In the genomic region with DNA sequence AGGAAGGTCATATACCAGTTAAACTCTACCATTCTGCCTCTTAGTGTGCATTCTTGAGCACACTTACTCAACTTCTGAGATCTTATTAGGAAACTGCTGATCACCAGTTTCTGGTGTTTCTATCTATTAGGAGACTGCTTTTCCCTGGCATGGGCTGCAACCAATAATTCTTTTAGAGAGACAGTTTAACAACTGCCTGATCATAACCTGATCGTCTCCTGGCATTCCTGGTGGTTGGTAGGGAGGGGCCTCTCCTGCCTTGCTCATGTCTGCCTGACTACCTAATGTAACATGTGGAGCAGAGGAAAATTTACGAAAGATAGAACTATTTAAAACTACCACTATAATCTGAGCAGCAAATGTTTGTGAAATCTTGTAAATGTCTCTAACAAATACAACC, we compare ENCODE assay signal across 2 cellular contexts.
TF ChIP-seq lines count a peak whose summit lies in the region.

No MANE protein-coding gene starts in this region.

TF ChIP-seq in GM23338, 12 proteins besides CTCF, POLR2A, EP300 and RAD21:
- TF ChIP-seq, protein P1, sequence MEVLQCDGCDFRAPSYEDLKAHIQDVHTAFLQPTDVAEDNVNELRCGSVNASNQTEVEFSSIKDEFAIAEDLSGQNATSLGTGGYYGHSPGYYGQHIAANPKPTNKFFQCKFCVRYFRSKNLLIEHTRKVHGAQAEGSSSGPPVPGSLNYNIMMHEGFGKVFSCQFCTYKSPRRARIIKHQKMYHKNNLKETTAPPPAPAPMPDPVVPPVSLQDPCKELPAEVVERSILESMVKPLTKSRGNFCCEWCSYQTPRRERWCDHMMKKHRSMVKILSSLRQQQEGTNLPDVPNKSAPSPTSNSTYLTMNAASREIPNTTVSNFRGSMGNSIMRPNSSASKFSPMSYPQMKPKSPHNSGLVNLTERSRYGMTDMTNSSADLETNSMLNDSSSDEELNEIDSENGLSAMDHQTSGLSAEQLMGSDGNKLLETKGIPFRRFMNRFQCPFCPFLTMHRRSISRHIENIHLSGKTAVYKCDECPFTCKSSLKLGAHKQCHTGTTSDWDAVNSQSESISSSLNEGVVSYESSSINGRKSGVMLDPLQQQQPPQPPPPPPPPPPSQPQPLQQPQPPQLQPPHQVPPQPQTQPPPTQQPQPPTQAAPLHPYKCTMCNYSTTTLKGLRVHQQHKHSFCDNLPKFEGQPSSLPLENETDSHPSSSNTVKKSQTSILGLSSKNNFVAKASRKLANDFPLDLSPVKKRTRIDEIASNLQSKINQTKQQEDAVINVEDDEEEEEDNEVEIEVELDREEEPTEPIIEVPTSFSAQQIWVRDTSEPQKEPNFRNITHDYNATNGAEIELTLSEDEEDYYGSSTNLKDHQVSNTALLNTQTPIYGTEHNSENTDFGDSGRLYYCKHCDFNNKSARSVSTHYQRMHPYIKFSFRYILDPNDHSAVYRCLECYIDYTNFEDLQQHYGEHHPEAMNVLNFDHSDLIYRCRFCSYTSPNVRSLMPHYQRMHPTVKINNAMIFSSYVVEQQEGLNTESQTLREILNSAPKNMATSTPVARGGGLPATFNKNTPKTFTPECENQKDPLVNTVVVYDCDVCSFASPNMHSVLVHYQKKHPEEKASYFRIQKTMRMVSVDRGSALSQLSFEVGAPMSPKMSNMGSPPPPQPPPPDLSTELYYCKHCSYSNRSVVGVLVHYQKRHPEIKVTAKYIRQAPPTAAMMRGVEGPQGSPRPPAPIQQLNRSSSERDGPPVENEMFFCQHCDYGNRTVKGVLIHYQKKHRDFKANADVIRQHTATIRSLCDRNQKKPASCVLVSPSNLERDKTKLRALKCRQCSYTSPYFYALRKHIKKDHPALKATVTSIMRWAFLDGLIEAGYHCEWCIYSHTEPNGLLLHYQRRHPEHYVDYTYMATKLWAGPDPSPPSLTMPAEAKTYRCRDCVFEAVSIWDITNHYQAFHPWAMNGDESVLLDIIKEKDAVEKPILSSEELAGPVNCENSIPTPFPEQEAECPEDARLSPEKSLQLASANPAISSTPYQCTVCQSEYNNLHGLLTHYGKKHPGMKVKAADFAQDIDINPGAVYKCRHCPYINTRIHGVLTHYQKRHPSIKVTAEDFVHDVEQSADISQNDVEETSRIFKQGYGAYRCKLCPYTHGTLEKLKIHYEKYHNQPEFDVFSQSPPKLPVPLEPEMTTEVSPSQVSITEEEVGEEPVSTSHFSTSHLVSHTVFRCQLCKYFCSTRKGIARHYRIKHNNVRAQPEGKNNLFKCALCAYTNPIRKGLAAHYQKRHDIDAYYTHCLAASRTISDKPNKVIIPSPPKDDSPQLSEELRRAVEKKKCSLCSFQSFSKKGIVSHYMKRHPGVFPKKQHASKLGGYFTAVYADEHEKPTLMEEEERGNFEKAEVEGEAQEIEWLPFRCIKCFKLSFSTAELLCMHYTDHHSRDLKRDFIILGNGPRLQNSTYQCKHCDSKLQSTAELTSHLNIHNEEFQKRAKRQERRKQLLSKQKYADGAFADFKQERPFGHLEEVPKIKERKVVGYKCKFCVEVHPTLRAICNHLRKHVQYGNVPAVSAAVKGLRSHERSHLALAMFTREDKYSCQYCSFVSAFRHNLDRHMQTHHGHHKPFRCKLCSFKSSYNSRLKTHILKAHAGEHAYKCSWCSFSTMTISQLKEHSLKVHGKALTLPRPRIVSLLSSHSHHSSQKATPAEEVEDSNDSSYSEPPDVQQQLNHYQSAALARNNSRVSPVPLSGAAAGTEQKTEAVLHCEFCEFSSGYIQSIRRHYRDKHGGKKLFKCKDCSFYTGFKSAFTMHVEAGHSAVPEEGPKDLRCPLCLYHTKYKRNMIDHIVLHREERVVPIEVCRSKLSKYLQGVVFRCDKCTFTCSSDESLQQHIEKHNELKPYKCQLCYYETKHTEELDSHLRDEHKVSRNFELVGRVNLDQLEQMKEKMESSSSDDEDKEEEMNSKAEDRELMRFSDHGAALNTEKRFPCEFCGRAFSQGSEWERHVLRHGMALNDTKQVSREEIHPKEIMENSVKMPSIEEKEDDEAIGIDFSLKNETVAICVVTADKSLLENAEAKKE (CRISPR knock-in tag; IDR thresholded peaks at IDR 0.05): no peak
- TF ChIP-seq JUNB (IDR thresholded peaks at IDR 0.05; ENCODE audit: unreplicated experiment) (no peak), POLR2AphosphoS5 (IDR thresholded peaks at IDR 0.05; ENCODE audit: low read depth) (no peak)
- TF ChIP-seq, protein P2, sequence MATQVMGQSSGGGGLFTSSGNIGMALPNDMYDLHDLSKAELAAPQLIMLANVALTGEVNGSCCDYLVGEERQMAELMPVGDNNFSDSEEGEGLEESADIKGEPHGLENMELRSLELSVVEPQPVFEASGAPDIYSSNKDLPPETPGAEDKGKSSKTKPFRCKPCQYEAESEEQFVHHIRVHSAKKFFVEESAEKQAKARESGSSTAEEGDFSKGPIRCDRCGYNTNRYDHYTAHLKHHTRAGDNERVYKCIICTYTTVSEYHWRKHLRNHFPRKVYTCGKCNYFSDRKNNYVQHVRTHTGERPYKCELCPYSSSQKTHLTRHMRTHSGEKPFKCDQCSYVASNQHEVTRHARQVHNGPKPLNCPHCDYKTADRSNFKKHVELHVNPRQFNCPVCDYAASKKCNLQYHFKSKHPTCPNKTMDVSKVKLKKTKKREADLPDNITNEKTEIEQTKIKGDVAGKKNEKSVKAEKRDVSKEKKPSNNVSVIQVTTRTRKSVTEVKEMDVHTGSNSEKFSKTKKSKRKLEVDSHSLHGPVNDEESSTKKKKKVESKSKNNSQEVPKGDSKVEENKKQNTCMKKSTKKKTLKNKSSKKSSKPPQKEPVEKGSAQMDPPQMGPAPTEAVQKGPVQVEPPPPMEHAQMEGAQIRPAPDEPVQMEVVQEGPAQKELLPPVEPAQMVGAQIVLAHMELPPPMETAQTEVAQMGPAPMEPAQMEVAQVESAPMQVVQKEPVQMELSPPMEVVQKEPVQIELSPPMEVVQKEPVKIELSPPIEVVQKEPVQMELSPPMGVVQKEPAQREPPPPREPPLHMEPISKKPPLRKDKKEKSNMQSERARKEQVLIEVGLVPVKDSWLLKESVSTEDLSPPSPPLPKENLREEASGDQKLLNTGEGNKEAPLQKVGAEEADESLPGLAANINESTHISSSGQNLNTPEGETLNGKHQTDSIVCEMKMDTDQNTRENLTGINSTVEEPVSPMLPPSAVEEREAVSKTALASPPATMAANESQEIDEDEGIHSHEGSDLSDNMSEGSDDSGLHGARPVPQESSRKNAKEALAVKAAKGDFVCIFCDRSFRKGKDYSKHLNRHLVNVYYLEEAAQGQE (IDR thresholded peaks at IDR 0.05; ENCODE audit: unreplicated experiment): no peak

TF ChIP-seq in WTC11, 78 proteins besides CTCF, POLR2A, EP300 and RAD21:
- TF ChIP-seq ETV6 (CRISPR knock-in tag; IDR thresholded peaks at IDR 0.05) (no peak), ZNF219 (CRISPR knock-in tag; IDR thresholded peaks at IDR 0.05; ENCODE audit: borderline replicate concordance) (no peak), ZNF671 (CRISPR knock-in tag; IDR thresholded peaks at IDR 0.05) (no peak), NR3C1 (CRISPR knock-in tag; conservative IDR thresholded peaks at IDR 0.05; ENCODE audit: low read depth) (no peak), TCF7 (CRISPR knock-in tag; IDR thresholded peaks at IDR 0.05; ENCODE audit: low read depth) (no peak), ZNF396 (CRISPR knock-in tag; IDR thresholded peaks at IDR 0.05; ENCODE audit: borderline replicate concordance) (no peak), KAT7 (CRISPR knock-in tag; IDR thresholded peaks at IDR 0.05; ENCODE audit: borderline replicate concordance) (no peak)
- TF ChIP-seq, protein P3, sequence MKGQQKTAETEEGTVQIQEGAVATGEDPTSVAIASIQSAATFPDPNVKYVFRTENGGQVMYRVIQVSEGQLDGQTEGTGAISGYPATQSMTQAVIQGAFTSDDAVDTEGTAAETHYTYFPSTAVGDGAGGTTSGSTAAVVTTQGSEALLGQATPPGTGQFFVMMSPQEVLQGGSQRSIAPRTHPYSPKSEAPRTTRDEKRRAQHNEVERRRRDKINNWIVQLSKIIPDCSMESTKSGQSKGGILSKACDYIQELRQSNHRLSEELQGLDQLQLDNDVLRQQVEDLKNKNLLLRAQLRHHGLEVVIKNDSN (CRISPR knock-in tag; IDR thresholded peaks at IDR 0.05): no peak
- TF ChIP-seq, protein P4, sequence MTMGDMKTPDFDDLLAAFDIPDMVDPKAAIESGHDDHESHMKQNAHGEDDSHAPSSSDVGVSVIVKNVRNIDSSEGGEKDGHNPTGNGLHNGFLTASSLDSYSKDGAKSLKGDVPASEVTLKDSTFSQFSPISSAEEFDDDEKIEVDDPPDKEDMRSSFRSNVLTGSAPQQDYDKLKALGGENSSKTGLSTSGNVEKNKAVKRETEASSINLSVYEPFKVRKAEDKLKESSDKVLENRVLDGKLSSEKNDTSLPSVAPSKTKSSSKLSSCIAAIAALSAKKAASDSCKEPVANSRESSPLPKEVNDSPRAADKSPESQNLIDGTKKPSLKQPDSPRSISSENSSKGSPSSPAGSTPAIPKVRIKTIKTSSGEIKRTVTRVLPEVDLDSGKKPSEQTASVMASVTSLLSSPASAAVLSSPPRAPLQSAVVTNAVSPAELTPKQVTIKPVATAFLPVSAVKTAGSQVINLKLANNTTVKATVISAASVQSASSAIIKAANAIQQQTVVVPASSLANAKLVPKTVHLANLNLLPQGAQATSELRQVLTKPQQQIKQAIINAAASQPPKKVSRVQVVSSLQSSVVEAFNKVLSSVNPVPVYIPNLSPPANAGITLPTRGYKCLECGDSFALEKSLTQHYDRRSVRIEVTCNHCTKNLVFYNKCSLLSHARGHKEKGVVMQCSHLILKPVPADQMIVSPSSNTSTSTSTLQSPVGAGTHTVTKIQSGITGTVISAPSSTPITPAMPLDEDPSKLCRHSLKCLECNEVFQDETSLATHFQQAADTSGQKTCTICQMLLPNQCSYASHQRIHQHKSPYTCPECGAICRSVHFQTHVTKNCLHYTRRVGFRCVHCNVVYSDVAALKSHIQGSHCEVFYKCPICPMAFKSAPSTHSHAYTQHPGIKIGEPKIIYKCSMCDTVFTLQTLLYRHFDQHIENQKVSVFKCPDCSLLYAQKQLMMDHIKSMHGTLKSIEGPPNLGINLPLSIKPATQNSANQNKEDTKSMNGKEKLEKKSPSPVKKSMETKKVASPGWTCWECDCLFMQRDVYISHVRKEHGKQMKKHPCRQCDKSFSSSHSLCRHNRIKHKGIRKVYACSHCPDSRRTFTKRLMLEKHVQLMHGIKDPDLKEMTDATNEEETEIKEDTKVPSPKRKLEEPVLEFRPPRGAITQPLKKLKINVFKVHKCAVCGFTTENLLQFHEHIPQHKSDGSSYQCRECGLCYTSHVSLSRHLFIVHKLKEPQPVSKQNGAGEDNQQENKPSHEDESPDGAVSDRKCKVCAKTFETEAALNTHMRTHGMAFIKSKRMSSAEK (CRISPR knock-in tag; IDR thresholded peaks at IDR 0.05; ENCODE audit: borderline replicate concordance): no peak
- TF ChIP-seq, protein P5, sequence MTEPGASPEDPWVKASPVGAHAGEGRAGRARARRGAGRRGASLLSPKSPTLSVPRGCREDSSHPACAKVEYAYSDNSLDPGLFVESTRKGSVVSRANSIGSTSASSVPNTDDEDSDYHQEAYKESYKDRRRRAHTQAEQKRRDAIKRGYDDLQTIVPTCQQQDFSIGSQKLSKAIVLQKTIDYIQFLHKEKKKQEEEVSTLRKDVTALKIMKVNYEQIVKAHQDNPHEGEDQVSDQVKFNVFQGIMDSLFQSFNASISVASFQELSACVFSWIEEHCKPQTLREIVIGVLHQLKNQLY (CRISPR knock-in tag; IDR thresholded peaks at IDR 0.05): no peak
- TF ChIP-seq, protein P6, sequence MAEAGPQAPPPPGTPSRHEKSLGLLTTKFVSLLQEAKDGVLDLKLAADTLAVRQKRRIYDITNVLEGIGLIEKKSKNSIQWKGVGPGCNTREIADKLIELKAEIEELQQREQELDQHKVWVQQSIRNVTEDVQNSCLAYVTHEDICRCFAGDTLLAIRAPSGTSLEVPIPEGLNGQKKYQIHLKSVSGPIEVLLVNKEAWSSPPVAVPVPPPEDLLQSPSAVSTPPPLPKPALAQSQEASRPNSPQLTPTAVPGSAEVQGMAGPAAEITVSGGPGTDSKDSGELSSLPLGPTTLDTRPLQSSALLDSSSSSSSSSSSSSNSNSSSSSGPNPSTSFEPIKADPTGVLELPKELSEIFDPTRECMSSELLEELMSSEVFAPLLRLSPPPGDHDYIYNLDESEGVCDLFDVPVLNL (CRISPR knock-in tag; IDR thresholded peaks at IDR 0.05; ENCODE audit: borderline replicate concordance, low read depth): no peak
- TF ChIP-seq, protein P7, sequence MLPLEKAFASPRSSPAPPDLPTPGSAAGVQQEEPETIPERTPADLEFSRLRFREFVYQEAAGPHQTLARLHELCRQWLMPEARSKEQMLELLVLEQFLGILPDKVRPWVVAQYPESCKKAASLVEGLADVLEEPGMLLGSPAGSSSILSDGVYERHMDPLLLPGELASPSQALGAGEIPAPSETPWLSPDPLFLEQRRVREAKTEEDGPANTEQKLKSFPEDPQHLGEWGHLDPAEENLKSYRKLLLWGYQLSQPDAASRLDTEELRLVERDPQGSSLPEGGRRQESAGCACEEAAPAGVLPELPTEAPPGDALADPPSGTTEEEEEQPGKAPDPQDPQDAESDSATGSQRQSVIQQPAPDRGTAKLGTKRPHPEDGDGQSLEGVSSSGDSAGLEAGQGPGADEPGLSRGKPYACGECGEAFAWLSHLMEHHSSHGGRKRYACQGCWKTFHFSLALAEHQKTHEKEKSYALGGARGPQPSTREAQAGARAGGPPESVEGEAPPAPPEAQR (CRISPR knock-in tag; IDR thresholded peaks at IDR 0.05): no peak
- TF ChIP-seq, protein P8, sequence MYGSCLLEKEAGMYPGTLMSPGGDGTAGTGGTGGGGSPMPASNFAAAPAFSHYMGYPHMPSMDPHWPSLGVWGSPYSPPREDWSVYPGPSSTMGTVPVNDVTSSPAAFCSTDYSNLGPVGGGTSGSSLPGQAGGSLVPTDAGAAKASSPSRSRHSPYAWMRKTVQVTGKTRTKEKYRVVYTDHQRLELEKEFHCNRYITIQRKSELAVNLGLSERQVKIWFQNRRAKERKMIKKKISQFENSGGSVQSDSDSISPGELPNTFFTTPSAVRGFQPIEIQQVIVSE (CRISPR knock-in tag; IDR thresholded peaks at IDR 0.05; ENCODE audit: borderline replicate concordance): no peak
